In the genomic region with DNA sequence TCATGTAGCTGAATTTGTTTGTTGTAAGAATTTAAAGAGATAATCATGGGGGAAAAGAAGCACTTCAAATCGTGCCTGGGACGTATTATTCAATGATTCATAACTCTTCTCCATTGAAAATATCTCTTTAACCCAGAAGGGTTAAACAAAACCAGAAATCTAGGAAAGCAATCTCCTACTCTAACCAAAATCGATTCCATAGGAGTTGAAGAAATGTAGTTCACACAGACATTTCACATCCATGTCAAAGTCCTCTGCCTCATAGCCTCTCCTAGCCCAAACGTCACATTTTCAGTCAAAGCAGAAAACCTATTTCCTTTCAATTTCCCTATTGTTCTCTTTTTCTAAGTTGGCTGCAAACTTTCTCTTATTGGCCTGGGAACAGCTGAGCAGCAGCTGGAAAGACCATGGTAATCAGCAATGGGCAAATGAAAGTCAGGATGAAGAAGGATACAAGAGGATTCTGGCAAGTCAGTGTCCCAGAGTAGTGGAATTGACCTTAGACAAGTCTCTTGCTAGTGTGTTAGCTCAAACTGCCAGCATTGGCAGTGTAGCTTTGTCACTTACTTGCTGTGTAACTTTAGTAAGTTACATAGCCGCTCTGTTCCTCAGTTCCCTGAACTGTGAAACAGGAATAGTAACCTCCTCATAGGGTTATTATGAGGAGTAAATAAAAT, we compare ENCODE assay signal across 17 cellular contexts. TPM values are rescaled to one million over a fixed set of nuclear protein-coding genes. Genes with fewer than 3 reads are reported as not detected.
A peak's percentile ranks its signal among the peaks of the same experiment; 100 is the strongest.
DNase-seq lines count a peak whose midpoint lies in the region; FAIRE-seq and TF ChIP-seq lines count a peak whose summit lies in the region.
"Had no signal": no experiment of that assay in that cellular context is flagged by ENCODE, and none has a peak within 500 bp of the region (broad histone marks: within the 10 kb centered on the region; RNA-seq: fewer than 3 reads in every experiment).

No MANE protein-coding gene starts in this region.

- no peak overlapping the region for H3K4me2 ChIP-seq in SK-N-SH
- H3K4me2 ChIP-seq: BLaER1, neural progenitor cell had no signal

- peak in 1 of 2 donors; percentile 5 for TF ChIP-seq POLR2A in thyroid gland (IDR thresholded peaks at IDR 0.05)

- intact Hi-C loops in thyroid gland (cut with DNase I): no loop called here

- DNase-seq in NCI-H748 (lab: John Stamatoyannopoulos, UW; ENCODE audit: unreplicated experiment) (peak; percentile 53), epithelial cell of proximal tubule (ENCODE audit: low read depth) (no peak), thyroid gland (no peak), D721Med (ENCODE audit: insufficient read length, low spot score) (no peak), SK-N-SH (no peak), activated gamma-delta T cell treated with Interleukin-2 at 50 U/mL for 16 hours (no peak)
- DNase-seq in effector CD4-positive, alpha-beta T cell: no peak
- DNase-seq: activated naive CD8-positive, alpha-beta T cell treated with anti-CD3 and anti-CD28 coated beads for 36 hours; NCI-H1417 treated with DMSO at 0.1 percent for 48 hours; NCI-H510A; SHP77 had no signal

- no peaks in the 10 kb centered on the region for H3K9me3 ChIP-seq in mucosa of rectum (ENCODE audit: control insufficient read depth in 2 of 2, low read length in 2 of 2)
- no peaks in the 10 kb centered on the region for H3K9me3 ChIP-seq in thyroid gland
- H3K9me3 ChIP-seq in SK-N-SH: no peaks in the 10 kb centered on the region
- H3K9me3 ChIP-seq: BLaER1 had no signal

- no peak for TF ChIP-seq CTCF in epithelial cell of proximal tubule (conservative IDR thresholded peaks at IDR 0.05; ENCODE audit: low read depth, low read length)
- TF ChIP-seq CTCF in thyroid gland (IDR thresholded peaks at IDR 0.05): no peak
- TF ChIP-seq CTCF in D721Med (IDR thresholded peaks at IDR 0.05; ENCODE audit: insufficient read depth, missing control alignments): no peak
- TF ChIP-seq CTCF in SK-N-SH (IDR thresholded peaks at IDR 0.05): no peak

- no peak for FAIRE-seq in D721Med (lab: Jason Lieb, UNC)
- FAIRE-seq: GM18507, keratinocyte, TTC549 had no signal

- TF ChIP-seq RAD21 in SK-N-SH (IDR thresholded peaks at IDR 0.05; ENCODE audit: low read length): no peak

- peak overlapping the region; percentile 0 for H3K9ac ChIP-seq in mucosa of rectum (ENCODE audit: low read depth in 1 of 2, low read length in 2 of 2)
- no peak overlapping the region for H3K9ac ChIP-seq in SK-N-SH
- H3K9ac ChIP-seq: BLaER1, neural progenitor cell had no signal

- POLR2A ChIA-PET in SK-N-SH (lab: Yijun Ruan, JAX): no interaction called here

- H2AFZ ChIP-seq in SK-N-SH (ENCODE audit: low read depth): no peak overlapping the region
- H2AFZ ChIP-seq: neural progenitor cell had no signal

- H3K27me3 ChIP-seq in mucosa of rectum (ENCODE audit: control insufficient read depth in 2 of 2, insufficient read depth in 2 of 2, low read length in 2 of 2) (no peaks in the 10 kb centered on the region), thyroid gland (no peaks in the 10 kb centered on the region), SK-N-SH (ENCODE audit: insufficient read depth) (peaks cover 15% of the 10 kb centered on the region)
- H3K27me3 ChIP-seq: BLaER1, neural progenitor cell had no signal

- no peaks in the 10 kb centered on the region for H3K79me2 ChIP-seq in SK-N-SH (ENCODE audit: insufficient read depth)

- CTCF ChIA-PET in SK-N-SH (lab: Yijun Ruan, JAX): interaction anchor here (1.0 kb wide), 1 partner anchor 74 kb away, joined by 3 read pairs; no protein-coding TSS in a partner anchor

- H3K27ac ChIP-seq in mucosa of rectum (ENCODE audit: low read depth in 2 of 2, low read length in 2 of 2): peak overlapping the region; percentile 11 to 17
- peak overlapping the region; percentile 71 to 89 (median 76) for H3K27ac ChIP-seq in thyroid gland
- no peak overlapping the region for H3K27ac ChIP-seq in SK-N-SH (ENCODE audit: low read depth in 2 of 2, low read length in 1 of 2)
- H3K27ac ChIP-seq: BLaER1, neural progenitor cell had no signal

- H3F3A ChIP-seq in SK-N-SH (replicated peaks; ENCODE audit: insufficient read depth): no peaks in the 10 kb centered on the region

- WGBS in thyroid gland, 2 donors: 69 to 70% methylated on average over 5 of the region's 5 CpGs
- WGBS in SK-N-SH (ENCODE audit: low lambda C conversion rate): 0% methylated on average over 5 of the region's 5 CpGs

- H3K4me1 ChIP-seq in mucosa of rectum (ENCODE audit: control insufficient read depth in 2 of 2, insufficient read depth in 2 of 2, low read length in 2 of 2) (peaks cover 12 to 23% of the 10 kb centered on the region in 2 donors), thyroid gland (peaks cover 40 to 41% of the 10 kb centered on the region in 2 donors), SK-N-SH (ENCODE audit: control insufficient read depth in 1 of 2, insufficient read depth in 2 of 2, low read depth in 1 of 2, low read length in 1 of 2) (no peaks in the 10 kb centered on the region)
- H3K4me1 ChIP-seq: neural progenitor cell had no signal

- H3K4me3 ChIP-seq in epithelial cell of proximal tubule (ENCODE audit: low read depth, low read length) (peak overlapping the region; percentile 59), mucosa of rectum (ENCODE audit: low read length in 2 of 2) (peak overlapping the region in 1 of 2 donors; percentile 42), thyroid gland (replicated peaks in 1 of 3) (no peak overlapping the region), SK-N-SH (ENCODE audit: low read depth in 2 of 2, low read length in 1 of 2) (no peak overlapping the region)
- H3K4me3 ChIP-seq: BLaER1, neural progenitor cell had no signal

- H4K20me1 ChIP-seq in SK-N-SH (ENCODE audit: insufficient read depth): no peaks in the 10 kb centered on the region
- H4K20me1 ChIP-seq: BLaER1 had no signal

- no peak for TF ChIP-seq EP300 in SK-N-SH (IDR thresholded peaks at IDR 0.05; ENCODE audit: borderline replicate concordance in 1 of 2, low read depth in 1 of 2, low read length in 1 of 2)

- no peaks in the 10 kb centered on the region for H3K9me2 ChIP-seq in SK-N-SH

- H3K36me3 ChIP-seq in mucosa of rectum (ENCODE audit: control insufficient read depth in 2 of 2, insufficient read depth in 2 of 2, low read length in 2 of 2) (no peaks in the 10 kb centered on the region), thyroid gland (no peaks in the 10 kb centered on the region), SK-N-SH (replicated peaks in 1 of 2; ENCODE audit: control insufficient read depth in 1 of 2, insufficient read depth in 2 of 2, low read length in 1 of 2) (no peaks in the 10 kb centered on the region)
- H3K36me3 ChIP-seq: BLaER1, neural progenitor cell had no signal

TF ChIP-seq in SK-N-SH, 30 proteins besides CTCF, POLR2A, EP300 and RAD21:
- TF ChIP-seq GATA2 (CRISPR knock-in tag; IDR thresholded peaks at IDR 0.05) (no peak), TAF1 (IDR thresholded peaks at IDR 0.05; ENCODE audit: borderline replicate concordance, low read depth, low read length) (no peak), IRF3 (IDR thresholded peaks at IDR 0.05; ENCODE audit: low read depth, low read length) (no peak), ELF1 (IDR thresholded peaks at IDR 0.05) (no peak)
- TF ChIP-seq, protein P1, sequence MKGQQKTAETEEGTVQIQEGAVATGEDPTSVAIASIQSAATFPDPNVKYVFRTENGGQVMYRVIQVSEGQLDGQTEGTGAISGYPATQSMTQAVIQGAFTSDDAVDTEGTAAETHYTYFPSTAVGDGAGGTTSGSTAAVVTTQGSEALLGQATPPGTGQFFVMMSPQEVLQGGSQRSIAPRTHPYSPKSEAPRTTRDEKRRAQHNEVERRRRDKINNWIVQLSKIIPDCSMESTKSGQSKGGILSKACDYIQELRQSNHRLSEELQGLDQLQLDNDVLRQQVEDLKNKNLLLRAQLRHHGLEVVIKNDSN (IDR thresholded peaks at IDR 0.05; ENCODE audit: borderline replicate concordance, low read depth): no peak

RNA-seq across cellular contexts. Expression of gene ALDH1A1, which starts 3.8 kb away (rescaled TPM):
- 0.87 and 1.6 TPM in 2 replicates for total RNA-seq in epithelial cell of proximal tubule
- total RNA-seq in thyroid gland: 100 to 1,000 TPM; 237 to 323 (median 293) TPM
- polyA plus RNA-seq in SK-N-SH (2012; rRNA removed): 0.03 and 0.23 TPM in 2 replicates
- 0.04 and 0.08 TPM in 2 replicates for polyA plus RNA-seq in SK-N-SH (2012; cell fraction: cytosol; rRNA removed)
- polyA plus RNA-seq in SK-N-SH (2012; cell fraction: nucleus; rRNA removed): not detected in 2 replicates
- total RNA-seq: activated naive CD8-positive, alpha-beta T cell treated with anti-CD3 and anti-CD28 coated beads for 36 hours had no signal

Comparison
In these comparisons a context has a peak if more than half of its experiments do, and no peak if none do; other contexts are left out.
1. H3K27ac ChIP-seq: peak in mucosa of rectum (2 of 2) and thyroid gland (3 of 3); none in SK-N-SH (0 of 2).
2. RNA of gene ALDH1A1, which starts 3.8 kb away (total RNA-seq): 237 to 323 TPM in thyroid gland; 0.87 to 1.6 TPM in epithelial cell of proximal tubule; every median in the first group is over 10 times any median in the second.